12 cellular contexts compared by ENCODE assay signal in genomic region chr19:1962674-1963073, GRCh38. TPM values are rescaled to one million over a fixed set of nuclear protein-coding genes. Genes with fewer than 3 reads are reported as not detected.
A peak's percentile ranks its signal among the peaks of the same experiment; 100 is the strongest.
DNase-seq lines count a peak whose midpoint lies in the region; ATAC-seq and TF ChIP-seq lines count a peak whose summit lies in the region.
"Had no signal": no experiment of that assay in that cellular context is flagged by ENCODE, and none has a peak within 500 bp of the region (broad histone marks: within the 10 kb centered on the region; RNA-seq: fewer than 3 reads in every experiment).

No MANE protein-coding gene starts in this region.

- H3K27ac ChIP-seq in HEK293 (ENCODE audit: extremely low read depth, low read depth, low read length) = no peak overlapping the region
- H3K27ac ChIP-seq in aorta (ENCODE audit: low read depth in 1 of 2, low read length in 2 of 2) = no peak overlapping the region
- H3K27ac ChIP-seq: A549 had no signal

- no peaks in the 10 kb centered on the region for H3K36me3 Mint-ChIP-seq in immature natural killer cell

- H3K9me3 ChIP-seq in HEK293 (ENCODE audit: control insufficient read depth, insufficient read depth, low read depth, low read length) (no peaks in the 10 kb centered on the region), aorta (ENCODE audit: control insufficient read depth, low read length) (no peaks in the 10 kb centered on the region)
- H3K9me3 ChIP-seq: A549 had no signal

- DNase-seq in immature natural killer cell = no peak
- DNase-seq in aorta = no peak
- no peak for DNase-seq in cerebellum (ENCODE audit: low spot score)
- no peak for DNase-seq in activated CD4-positive, CD25-positive, alpha-beta regulatory T cell treated with anti-CD3 and anti-CD28 coated beads, Interleukin-2, amount 50 U/mL, for 72 hours
- DNase-seq: CD4-positive, CD25-positive, alpha-beta regulatory T cell; DMS53; GF-D8; HCEC 1CT; IMR-90; KG1 had no signal

- peak; percentile 5 for ATAC-seq in aorta (ENCODE audit: low FRiP score)
- ATAC-seq: A549 had no signal

- H3K9me3 Mint-ChIP-seq in immature natural killer cell = no peaks in the 10 kb centered on the region
- H3K9me3 Mint-ChIP-seq: CD4-positive, CD25-positive, alpha-beta regulatory T cell had no signal

- peaks cover 23 to 32% of the 10 kb centered on the region in 2 donors for H3K4me1 Mint-ChIP-seq in immature natural killer cell

- intact Hi-C loops in aorta (cut with DNase I) = no loop called here

- peaks cover 0 to 4% (median 2%) of the 10 kb centered on the region in 3 donors for H3K27me3 Mint-ChIP-seq in immature natural killer cell (ENCODE audit: low read depth in 3 of 3)
- H3K27me3 Mint-ChIP-seq: CD4-positive, CD25-positive, alpha-beta regulatory T cell had no signal

- no peaks in the 10 kb centered on the region for H3K27me3 ChIP-seq in aorta (ENCODE audit: control insufficient read depth in 1 of 2, insufficient read depth in 2 of 2, low read length in 1 of 2)

- CTCF ChIA-PET in HEK293 (lab: Yijun Ruan, JAX) = interaction anchor here (0.6 to 1.6 kb wide), 4 partner anchors 17 to 107 kb away, joined by 3 to 7 read pairs (median 4); no protein-coding TSS in a partner anchor

- POLR2A ChIA-PET in HEK293 (lab: Yijun Ruan, JAX) = no interaction called here

- H3K36me3 ChIP-seq in HEK293 (ENCODE audit: control insufficient read depth in 2 of 2, insufficient read depth in 1 of 2, low read length in 2 of 2) (peaks cover 0 to 8% of the 10 kb centered on the region in 2 experiments; a peak in 2 of 3 replicates), aorta (ENCODE audit: control insufficient read depth in 1 of 2, insufficient read depth in 2 of 2, low read length in 1 of 2) (no peaks in the 10 kb centered on the region)

- TF ChIP-seq CTCF in HEK293 (tag by site-specific recombination; IDR thresholded peaks at IDR 0.05) = no peak

- no peak overlapping the region for H3K4me3 Mint-ChIP-seq in immature natural killer cell
- H3K4me3 Mint-ChIP-seq: CD4-positive, CD25-positive, alpha-beta regulatory T cell had no signal

- WGBS in aorta, 2 donors = 94 to 95% methylated on average over 23 of the region's 23 CpGs

- peak overlapping the region in 4 of 6 donors; percentile 39 to 84 (median 60) for H3K27ac Mint-ChIP-seq in immature natural killer cell

- no peaks in the 10 kb centered on the region for H3K4me1 ChIP-seq in HEK293 (ENCODE audit: control insufficient read depth, insufficient read depth, low read length)
- no peaks in the 10 kb centered on the region for H3K4me1 ChIP-seq in aorta (ENCODE audit: control insufficient read depth in 1 of 2, insufficient read depth in 2 of 2, low read length in 2 of 2)
- H3K4me1 ChIP-seq: A549 had no signal

- H3K4me3 ChIP-seq in HEK293 (ENCODE audit: low read depth, low read length) (no peak overlapping the region), aorta (ENCODE audit: low read length in 2 of 2) (no peak overlapping the region)
- H3K4me3 ChIP-seq: A549 had no signal

TF ChIP-seq in HEK293, 187 proteins besides CTCF, POLR2A, EP300 and RAD21:
- TF ChIP-seq SP3 (tag by site-specific recombination; IDR thresholded peaks at IDR 0.05) (no peak), ZBTB7A (tag by site-specific recombination; IDR thresholded peaks at IDR 0.05; ENCODE audit: low read depth) (no peak), ZNF311 (tag by site-specific recombination; IDR thresholded peaks at IDR 0.05; ENCODE audit: borderline replicate concordance) (no peak), ZNF146 (tag by site-specific recombination; IDR thresholded peaks at IDR 0.05) (0 out of 2 replicates have a peak, but pooled peaks have one; percentile 22)

RNA-seq across cellular contexts. Expression of gene CSNK1G2, which starts 21.7 kb away (rescaled TPM):
- 10 to 100 TPM; 18.0 to 35.4 (median 21.8) TPM for polyA plus RNA-seq in immature natural killer cell
- total RNA-seq in aorta = 10 to 100 TPM; 41.0 to 51.7 TPM
- polyA plus RNA-seq in aorta = 10 to 100 TPM; 51.1 to 59.8 TPM
- total RNA-seq in cerebellum = 40.3 TPM

RNA-seq across cellular contexts. Expression of gene BTBD2, which starts 52.8 kb away (rescaled TPM):
- polyA plus RNA-seq in immature natural killer cell (1 to 10 TPM; 2.6 to 4.4 (median 3.6) TPM), aorta (10 to 100 TPM; 27.5 to 56.7 TPM)
- total RNA-seq in aorta (10 to 100 TPM; 46.2 to 62.7 TPM), cerebellum (48.9 TPM)

RNA-seq across cellular contexts. Expression of gene ADAT3, which starts 57.5 kb away (rescaled TPM):
- 10 to 100 TPM in 1 of 3 donors, 1 to 10 TPM in 2; 2.1 to 10.0 (median 4.3) TPM for polyA plus RNA-seq in immature natural killer cell
- total RNA-seq in aorta = 1 to 10 TPM; 3.3 to 5.5 TPM
- 1 to 10 TPM; 1.5 to 5.6 TPM for polyA plus RNA-seq in aorta
- total RNA-seq in cerebellum = 4.0 TPM

RNA-seq across cellular contexts. Expression of gene SCAMP4, which starts 57.5 kb away (rescaled TPM):
- polyA plus RNA-seq in immature natural killer cell = 10 to 100 TPM in 2 of 3 donors, 1 to 10 TPM in 1; 7.6 to 31.9 (median 22.6) TPM
- 10 to 100 TPM; 38.8 to 49.6 TPM for total RNA-seq in aorta
- 10 to 100 TPM; 10.1 to 19.1 TPM for polyA plus RNA-seq in aorta
- total RNA-seq in cerebellum = 19.6 TPM
